1 cellular context compared by ENCODE assay signal in the genomic region with DNA sequence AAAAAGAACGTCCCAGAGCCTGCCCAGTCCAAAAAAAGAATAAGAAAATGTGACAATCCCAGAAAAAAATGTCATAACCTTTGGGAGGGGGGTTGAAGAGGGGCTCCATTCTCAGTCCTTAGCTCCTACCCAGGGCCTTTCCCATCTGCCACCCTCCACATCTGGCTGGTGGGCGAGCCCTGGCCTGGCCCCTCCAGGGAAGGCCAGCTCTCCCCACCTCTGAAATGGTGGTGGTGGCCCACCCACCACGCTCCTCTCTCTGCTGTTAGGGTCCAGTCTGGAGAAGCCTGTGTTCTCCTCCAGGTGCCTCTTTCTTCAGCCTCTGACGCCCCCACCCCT.
TF ChIP-seq lines count a peak whose summit lies in the region.

No MANE protein-coding gene starts in this region.

TF ChIP-seq in HepG2, 621 proteins besides CTCF, POLR2A, EP300 and RAD21 (continued from another document):
- TF ChIP-seq, protein P1, sequence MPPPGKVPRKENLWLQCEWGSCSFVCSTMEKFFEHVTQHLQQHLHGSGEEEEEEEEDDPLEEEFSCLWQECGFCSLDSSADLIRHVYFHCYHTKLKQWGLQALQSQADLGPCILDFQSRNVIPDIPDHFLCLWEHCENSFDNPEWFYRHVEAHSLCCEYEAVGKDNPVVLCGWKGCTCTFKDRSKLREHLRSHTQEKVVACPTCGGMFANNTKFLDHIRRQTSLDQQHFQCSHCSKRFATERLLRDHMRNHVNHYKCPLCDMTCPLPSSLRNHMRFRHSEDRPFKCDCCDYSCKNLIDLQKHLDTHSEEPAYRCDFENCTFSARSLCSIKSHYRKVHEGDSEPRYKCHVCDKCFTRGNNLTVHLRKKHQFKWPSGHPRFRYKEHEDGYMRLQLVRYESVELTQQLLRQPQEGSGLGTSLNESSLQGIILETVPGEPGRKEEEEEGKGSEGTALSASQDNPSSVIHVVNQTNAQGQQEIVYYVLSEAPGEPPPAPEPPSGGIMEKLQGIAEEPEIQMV (CRISPR knock-in tag; IDR thresholded peaks at IDR 0.05; ENCODE audit: low read depth), result no peak
- TF ChIP-seq TRIM24 (CRISPR knock-in tag; IDR thresholded peaks at IDR 0.05), result no peak
- TF ChIP-seq, protein P2, sequence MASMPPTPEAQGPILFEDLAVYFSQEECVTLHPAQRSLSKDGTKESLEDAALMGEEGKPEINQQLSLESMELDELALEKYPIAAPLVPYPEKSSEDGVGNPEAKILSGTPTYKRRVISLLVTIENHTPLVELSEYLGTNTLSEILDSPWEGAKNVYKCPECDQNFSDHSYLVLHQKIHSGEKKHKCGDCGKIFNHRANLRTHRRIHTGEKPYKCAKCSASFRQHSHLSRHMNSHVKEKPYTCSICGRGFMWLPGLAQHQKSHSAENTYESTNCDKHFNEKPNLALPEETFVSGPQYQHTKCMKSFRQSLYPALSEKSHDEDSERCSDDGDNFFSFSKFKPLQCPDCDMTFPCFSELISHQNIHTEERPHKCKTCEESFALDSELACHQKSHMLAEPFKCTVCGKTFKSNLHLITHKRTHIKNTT (CRISPR knock-in tag; IDR thresholded peaks at IDR 0.05), result no peak
- no peak for TF ChIP-seq MEIS2 (CRISPR knock-in tag; IDR thresholded peaks at IDR 0.05)
- TF ChIP-seq, protein P3, sequence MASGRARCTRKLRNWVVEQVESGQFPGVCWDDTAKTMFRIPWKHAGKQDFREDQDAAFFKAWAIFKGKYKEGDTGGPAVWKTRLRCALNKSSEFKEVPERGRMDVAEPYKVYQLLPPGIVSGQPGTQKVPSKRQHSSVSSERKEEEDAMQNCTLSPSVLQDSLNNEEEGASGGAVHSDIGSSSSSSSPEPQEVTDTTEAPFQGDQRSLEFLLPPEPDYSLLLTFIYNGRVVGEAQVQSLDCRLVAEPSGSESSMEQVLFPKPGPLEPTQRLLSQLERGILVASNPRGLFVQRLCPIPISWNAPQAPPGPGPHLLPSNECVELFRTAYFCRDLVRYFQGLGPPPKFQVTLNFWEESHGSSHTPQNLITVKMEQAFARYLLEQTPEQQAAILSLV (CRISPR knock-in tag; IDR thresholded peaks at IDR 0.05; ENCODE audit: borderline replicate concordance), result no peak
- no peak for TF ChIP-seq MBNL3 (CRISPR knock-in tag; conservative IDR thresholded peaks at IDR 0.05)
- no peak for TF ChIP-seq ZFYVE20 (CRISPR knock-in tag; IDR thresholded peaks at IDR 0.05; ENCODE audit: borderline replicate concordance, low read depth)
- no peak for TF ChIP-seq ZBTB42 (CRISPR knock-in tag; IDR thresholded peaks at IDR 0.05)
- TF ChIP-seq, protein P4, sequence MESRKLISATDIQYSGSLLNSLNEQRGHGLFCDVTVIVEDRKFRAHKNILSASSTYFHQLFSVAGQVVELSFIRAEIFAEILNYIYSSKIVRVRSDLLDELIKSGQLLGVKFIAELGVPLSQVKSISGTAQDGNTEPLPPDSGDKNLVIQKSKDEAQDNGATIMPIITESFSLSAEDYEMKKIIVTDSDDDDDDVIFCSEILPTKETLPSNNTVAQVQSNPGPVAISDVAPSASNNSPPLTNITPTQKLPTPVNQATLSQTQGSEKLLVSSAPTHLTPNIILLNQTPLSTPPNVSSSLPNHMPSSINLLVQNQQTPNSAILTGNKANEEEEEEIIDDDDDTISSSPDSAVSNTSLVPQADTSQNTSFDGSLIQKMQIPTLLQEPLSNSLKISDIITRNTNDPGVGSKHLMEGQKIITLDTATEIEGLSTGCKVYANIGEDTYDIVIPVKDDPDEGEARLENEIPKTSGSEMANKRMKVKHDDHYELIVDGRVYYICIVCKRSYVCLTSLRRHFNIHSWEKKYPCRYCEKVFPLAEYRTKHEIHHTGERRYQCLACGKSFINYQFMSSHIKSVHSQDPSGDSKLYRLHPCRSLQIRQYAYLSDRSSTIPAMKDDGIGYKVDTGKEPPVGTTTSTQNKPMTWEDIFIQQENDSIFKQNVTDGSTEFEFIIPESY (CRISPR knock-in tag; IDR thresholded peaks at IDR 0.05), result no peak
- TF ChIP-seq, protein P5, sequence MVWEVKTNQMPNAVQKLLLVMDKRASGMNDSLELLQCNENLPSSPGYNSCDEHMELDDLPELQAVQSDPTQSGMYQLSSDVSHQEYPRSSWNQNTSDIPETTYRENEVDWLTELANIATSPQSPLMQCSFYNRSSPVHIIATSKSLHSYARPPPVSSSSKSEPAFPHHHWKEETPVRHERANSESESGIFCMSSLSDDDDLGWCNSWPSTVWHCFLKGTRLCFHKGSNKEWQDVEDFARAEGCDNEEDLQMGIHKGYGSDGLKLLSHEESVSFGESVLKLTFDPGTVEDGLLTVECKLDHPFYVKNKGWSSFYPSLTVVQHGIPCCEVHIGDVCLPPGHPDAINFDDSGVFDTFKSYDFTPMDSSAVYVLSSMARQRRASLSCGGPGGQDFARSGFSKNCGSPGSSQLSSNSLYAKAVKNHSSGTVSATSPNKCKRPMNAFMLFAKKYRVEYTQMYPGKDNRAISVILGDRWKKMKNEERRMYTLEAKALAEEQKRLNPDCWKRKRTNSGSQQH (CRISPR knock-in tag; IDR thresholded peaks at IDR 0.05; ENCODE audit: low read depth), result no peak
- TF ChIP-seq, protein P6, sequence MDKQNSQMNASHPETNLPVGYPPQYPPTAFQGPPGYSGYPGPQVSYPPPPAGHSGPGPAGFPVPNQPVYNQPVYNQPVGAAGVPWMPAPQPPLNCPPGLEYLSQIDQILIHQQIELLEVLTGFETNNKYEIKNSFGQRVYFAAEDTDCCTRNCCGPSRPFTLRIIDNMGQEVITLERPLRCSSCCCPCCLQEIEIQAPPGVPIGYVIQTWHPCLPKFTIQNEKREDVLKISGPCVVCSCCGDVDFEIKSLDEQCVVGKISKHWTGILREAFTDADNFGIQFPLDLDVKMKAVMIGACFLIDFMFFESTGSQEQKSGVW (CRISPR knock-in tag; IDR thresholded peaks at IDR 0.05; ENCODE audit: borderline replicate concordance), result no peak
- peak; percentile 1; the same call in 1 of the 2 replicates for TF ChIP-seq TGIF2 (CRISPR knock-in tag; IDR thresholded peaks at IDR 0.05)
- TF ChIP-seq, protein P7, sequence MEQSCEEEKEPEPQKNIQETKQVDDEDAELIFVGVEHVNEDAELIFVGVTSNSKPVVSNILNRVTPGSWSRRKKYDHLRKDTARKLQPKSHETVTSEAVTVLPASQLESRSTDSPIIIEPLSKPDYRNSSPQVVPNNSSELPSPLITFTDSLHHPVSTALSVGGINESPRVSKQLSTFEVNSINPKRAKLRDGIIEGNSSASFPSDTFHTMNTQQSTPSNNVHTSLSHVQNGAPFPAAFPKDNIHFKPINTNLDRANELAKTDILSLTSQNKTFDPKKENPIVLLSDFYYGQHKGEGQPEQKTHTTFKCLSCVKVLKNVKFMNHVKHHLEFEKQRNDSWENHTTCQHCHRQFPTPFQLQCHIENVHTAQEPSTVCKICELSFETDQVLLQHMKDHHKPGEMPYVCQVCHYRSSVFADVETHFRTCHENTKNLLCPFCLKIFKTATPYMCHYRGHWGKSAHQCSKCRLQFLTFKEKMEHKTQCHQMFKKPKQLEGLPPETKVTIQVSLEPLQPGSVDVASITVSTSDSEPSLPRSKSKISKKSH (CRISPR knock-in tag; IDR thresholded peaks at IDR 0.05; ENCODE audit: borderline replicate concordance), result no peak
- no peak for TF ChIP-seq ZNF569 (CRISPR knock-in tag; IDR thresholded peaks at IDR 0.05; ENCODE audit: borderline replicate concordance)
- TF ChIP-seq, protein P8, sequence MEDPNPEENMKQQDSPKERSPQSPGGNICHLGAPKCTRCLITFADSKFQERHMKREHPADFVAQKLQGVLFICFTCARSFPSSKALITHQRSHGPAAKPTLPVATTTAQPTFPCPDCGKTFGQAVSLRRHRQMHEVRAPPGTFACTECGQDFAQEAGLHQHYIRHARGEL (CRISPR knock-in tag; IDR thresholded peaks at IDR 0.05), result 0 out of 2 replicates have a peak, but pooled peaks have one; percentile 29
- TF ChIP-seq, protein P9, sequence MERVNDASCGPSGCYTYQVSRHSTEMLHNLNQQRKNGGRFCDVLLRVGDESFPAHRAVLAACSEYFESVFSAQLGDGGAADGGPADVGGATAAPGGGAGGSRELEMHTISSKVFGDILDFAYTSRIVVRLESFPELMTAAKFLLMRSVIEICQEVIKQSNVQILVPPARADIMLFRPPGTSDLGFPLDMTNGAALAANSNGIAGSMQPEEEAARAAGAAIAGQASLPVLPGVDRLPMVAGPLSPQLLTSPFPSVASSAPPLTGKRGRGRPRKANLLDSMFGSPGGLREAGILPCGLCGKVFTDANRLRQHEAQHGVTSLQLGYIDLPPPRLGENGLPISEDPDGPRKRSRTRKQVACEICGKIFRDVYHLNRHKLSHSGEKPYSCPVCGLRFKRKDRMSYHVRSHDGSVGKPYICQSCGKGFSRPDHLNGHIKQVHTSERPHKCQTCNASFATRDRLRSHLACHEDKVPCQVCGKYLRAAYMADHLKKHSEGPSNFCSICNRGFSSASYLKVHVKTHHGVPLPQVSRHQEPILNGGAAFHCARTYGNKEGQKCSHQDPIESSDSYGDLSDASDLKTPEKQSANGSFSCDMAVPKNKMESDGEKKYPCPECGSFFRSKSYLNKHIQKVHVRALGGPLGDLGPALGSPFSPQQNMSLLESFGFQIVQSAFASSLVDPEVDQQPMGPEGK (CRISPR knock-in tag; IDR thresholded peaks at IDR 0.05), result no peak
